ENCODE assay signal across 17 cellular contexts in genomic region chr3:187519428-187519890, GRCh38.
DNase-seq lines count a peak whose midpoint lies in the region; TF ChIP-seq lines count a peak whose summit lies in the region.
"Had no signal": no experiment of that assay in that cellular context is flagged by ENCODE, and none has a peak within 500 bp of the region (broad histone marks: within the 10 kb centered on the region; RNA-seq: fewer than 3 reads in every experiment).

No MANE protein-coding gene starts in this region.

- H3K27me3 Mint-ChIP-seq in MCF 10A (ENCODE audit: insufficient read depth, unreplicated experiment), result peaks cover 48% of the 10 kb centered on the region
- H3K27me3 Mint-ChIP-seq: type B pancreatic cell had no signal

- CTCF ChIA-PET in BJ (lab: Yijun Ruan, JAX) (interaction anchor here (1.3 to 1.7 kb wide), 3 partner anchors 21 to 201 kb away, joined by 4 to 9 read pairs (median 6); no protein-coding TSS in a partner anchor), MCF 10A (lab: Yijun Ruan, JAX) (no interaction called here)

- no peaks in the 10 kb centered on the region for H3K36me3 Mint-ChIP-seq in MCF 10A (ENCODE audit: insufficient read depth, unreplicated experiment)
- H3K36me3 Mint-ChIP-seq: naive B cell, type B pancreatic cell had no signal

- peak; percentile 38 for DNase-seq in BJ (ENCODE audit: low read depth)
- peak; percentile 20 for DNase-seq in dedifferentiated amniotic fluid mesenchymal stem cell (ENCODE audit: extremely low spot score)
- no peak for DNase-seq in DMS79 treated with DMSO at 0.1 percent for 48 hours (lab: John Stamatoyannopoulos, UW)
- DNase-seq in cardiac septum (ENCODE audit: low spot score), result no peak
- DNase-seq in MCF 10A (ENCODE audit: unreplicated experiment), result no peak
- DNase-seq in caudate nucleus (lab: John Stamatoyannopoulos, UW), result no peak
- DNase-seq: activated CD8-positive, alpha-beta T cell treated with anti-CD3 and anti-CD28 coated beads, Interleukin-2, amount 10 ng/mL, durations not matched to agents 7 days and 5 days; activated effector memory CD4-positive, alpha-beta T cell treated with Interleukin-2 at 50 U/mL for 16 hours; NCI-H1048; right cardiac atrium; stimulated activated CD4-positive, alpha-beta T cell treated with anti-CD3 and anti-CD28 coated beads, Interleukin-4, amount 100 ng/mL, for 24 hours had no signal

- no peak overlapping the region for H3K27ac Mint-ChIP-seq in MCF 10A (ENCODE audit: low read depth, unreplicated experiment)
- H3K27ac Mint-ChIP-seq: activated CD8-positive, alpha-beta T cell treated with anti-CD3 and anti-CD28 coated beads, Interleukin-2, amount 10 ng/mL, durations not matched to agents 7 days and 5 days; type B pancreatic cell had no signal

- no peaks in the 10 kb centered on the region for H3K36me3 ChIP-seq in BJ (ENCODE audit: control insufficient read depth, insufficient read depth, low read length)
- no peaks in the 10 kb centered on the region for H3K36me3 ChIP-seq in HUES48 (ENCODE audit: control insufficient read depth, insufficient read depth, low read length)
- H3K36me3 ChIP-seq in mesodermal cell (ENCODE audit: control insufficient read depth, insufficient read depth, low read length), result no peaks in the 10 kb centered on the region
- H3K36me3 ChIP-seq: BLaER1 treated with 17β-estradiol and CSF1 and Interleukin-3, amounts not matched to agents 10 nM and 100 nM; gastroesophageal sphincter had no signal

- WGBS in mesodermal cell (ENCODE audit: insufficient coverage in 2 of 2), 2 experiments, result 29 to 45% methylated on average over 4 to 7 of the region's 9 CpGs

- H3K27ac ChIP-seq in HUES48 (ENCODE audit: low read depth, low read length) (peak overlapping the region; percentile 84), mesodermal cell (ENCODE audit: low read depth, low read length, severe bottlenecking) (peak overlapping the region; percentile 75), caudate nucleus (ENCODE audit: low read depth, low read length) (no peak overlapping the region)
- H3K27ac ChIP-seq: gastroesophageal sphincter had no signal

- peaks cover 29% of the 10 kb centered on the region for H3K4me1 ChIP-seq in HUES48 (ENCODE audit: control insufficient read depth, insufficient read depth, low read length)
- H3K4me1 ChIP-seq in mesodermal cell (ENCODE audit: control insufficient read depth, insufficient read depth, low read length, poor library complexity, severe bottlenecking), result peaks cover 20% of the 10 kb centered on the region
- H3K4me1 ChIP-seq: gastroesophageal sphincter had no signal

- no TSS peak for BruUV-seq in MCF 10A (replicated peaks; lab: Mats Ljungman, UMichigan)

- no peaks in the 10 kb centered on the region for H3K4me1 Mint-ChIP-seq in MCF 10A (ENCODE audit: insufficient read depth, unreplicated experiment)

- TF ChIP-seq CTCF in BJ (IDR thresholded peaks at IDR 0.05; ENCODE audit: insufficient read depth, low read depth, low read length), result no peak
- TF ChIP-seq CTCF in MCF 10A (IDR thresholded peaks at IDR 0.05; ENCODE audit: unreplicated experiment), result no peak

- no peak overlapping the region for H3K9ac ChIP-seq in HUES48 (ENCODE audit: low read depth, low read length)
- H3K9ac ChIP-seq: BLaER1 treated with 17β-estradiol and CSF1 and Interleukin-3, amounts not matched to agents 10 nM and 100 nM had no signal

- no peaks in the 10 kb centered on the region for H3K9me3 ChIP-seq in HUES48 (ENCODE audit: control insufficient read depth, insufficient read depth, low read length)
- no peaks in the 10 kb centered on the region for H3K9me3 ChIP-seq in mesodermal cell (ENCODE audit: control insufficient read depth, low read length)
- H3K9me3 ChIP-seq: BLaER1 treated with 17β-estradiol and CSF1 and Interleukin-3, amounts not matched to agents 10 nM and 100 nM; gastroesophageal sphincter had no signal

- intact Hi-C loops in cardiac septum (cut with DNase I), result no loop called here
- intact Hi-C loops in MCF 10A (cut with micrococcal nuclease), result no loop called here

- H3K4me3 ChIP-seq in BJ (ENCODE audit: low read depth, low read length), result no peak overlapping the region
- no peak overlapping the region for H3K4me3 ChIP-seq in HUES48 (ENCODE audit: low read depth, low read length)
- H3K4me3 ChIP-seq in mesodermal cell (ENCODE audit: extremely low read depth, insufficient read depth, low read length, poor library complexity, severe bottlenecking), result no peak overlapping the region
- H3K4me3 ChIP-seq: BLaER1 treated with 17β-estradiol and CSF1 and Interleukin-3, amounts not matched to agents 10 nM and 100 nM; gastroesophageal sphincter had no signal

- H3K9me3 Mint-ChIP-seq in MCF 10A (ENCODE audit: unreplicated experiment), result no peaks in the 10 kb centered on the region
- H3K9me3 Mint-ChIP-seq: naive B cell, type B pancreatic cell had no signal

- H3K27me3 ChIP-seq in BJ (ENCODE audit: control insufficient read depth, insufficient read depth, low read length) (no peaks in the 10 kb centered on the region), HUES48 (ENCODE audit: control insufficient read depth, insufficient read depth, low read length) (no peaks in the 10 kb centered on the region)
- H3K27me3 ChIP-seq: BLaER1 treated with 17β-estradiol and CSF1 and Interleukin-3, amounts not matched to agents 10 nM and 100 nM; gastroesophageal sphincter had no signal

- H3K4me3 Mint-ChIP-seq in MCF 10A (ENCODE audit: unreplicated experiment), result no peak overlapping the region
- H3K4me3 Mint-ChIP-seq: activated CD8-positive, alpha-beta T cell treated with anti-CD3 and anti-CD28 coated beads, Interleukin-2, amount 10 ng/mL, durations not matched to agents 7 days and 5 days; type B pancreatic cell had no signal

- POLR2A ChIA-PET in BJ (lab: Charles Lee), result no interaction called here
- POLR2A ChIA-PET in MCF 10A (lab: Yijun Ruan, JAX), result no interaction called here

Comparison
In these comparisons a context has a peak if more than half of its experiments do, and no peak if none do; other contexts are left out.
1. DNase-seq: peak in BJ (single experiment) and dedifferentiated amniotic fluid mesenchymal stem cell (single experiment); none in DMS79 treated with DMSO at 0.1 percent for 48 hours (single experiment), cardiac septum (single experiment), MCF 10A (single experiment) and caudate nucleus (0 of 61).